In genomic region chr4:183200453-183200852, GRCh38 we compare ENCODE assay signal across 13 cellular contexts.
A peak's percentile ranks its signal among the peaks of the same experiment; 100 is the strongest.
DNase-seq lines count a peak whose midpoint lies in the region; ATAC-seq and TF ChIP-seq lines count a peak whose summit lies in the region.
"Had no signal": no experiment of that assay in that cellular context is flagged by ENCODE, and none has a peak within 500 bp of the region (broad histone marks: within the 10 kb centered on the region; RNA-seq: fewer than 3 reads in every experiment).

No MANE protein-coding gene starts in this region.

- DNase-seq in AG10803 (ENCODE audit: low read depth), result peak; percentile 92
- peak; percentile 25 for DNase-seq in NCI-H2196 (lab: John Stamatoyannopoulos, UW; ENCODE audit: unreplicated experiment)
- DNase-seq in epithelial cell of proximal tubule (ENCODE audit: low read depth), result peak; percentile 66
- peak; percentile 79 for DNase-seq in non-pigmented ciliary epithelial cell (ENCODE audit: low read depth)
- DNase-seq in GM19240 (ENCODE audit: insufficient read length, low spot score), result no peak
- DNase-seq in stimulated activated CD4-positive, alpha-beta T cell treated with anti-CD3 and anti-CD28 coated beads, Interleukin-4, amount 100 ng/mL, for 1 hour, result no peak
- DNase-seq in activated CD4-positive, alpha-beta T cell treated with anti-CD3 and anti-CD28 coated beads for 36 hours, result no peak
- DNase-seq: DND-41, islet precursor cell, Kasumi-1 had no signal

- H3K4me1 Mint-ChIP-seq in activated CD4-positive, alpha-beta T cell treated with anti-CD3 and anti-CD28 coated beads for 36 hours, result no peaks in the 10 kb centered on the region
- H3K4me1 Mint-ChIP-seq: activated naive CD4-positive, alpha-beta T cell treated with anti-CD3 and anti-CD28 coated beads, Interleukin-2, amount 50 U/mL, for 24 hours had no signal

- peaks cover 10% of the 10 kb centered on the region for H3K27me3 Mint-ChIP-seq in activated CD4-positive, alpha-beta T cell treated with anti-CD3 and anti-CD28 coated beads for 36 hours
- H3K27me3 Mint-ChIP-seq: activated naive CD4-positive, alpha-beta T cell treated with anti-CD3 and anti-CD28 coated beads, Interleukin-2, amount 50 U/mL, for 24 hours had no signal

- no peak overlapping the region for H3K27ac Mint-ChIP-seq in activated CD4-positive, alpha-beta T cell treated with anti-CD3 and anti-CD28 coated beads for 36 hours
- H3K27ac Mint-ChIP-seq: activated naive CD4-positive, alpha-beta T cell treated with anti-CD3 and anti-CD28 coated beads, Interleukin-2, amount 50 U/mL, for 24 hours had no signal

- intact Hi-C loops in activated CD4-positive, alpha-beta T cell treated with anti-CD3 and anti-CD28 coated beads for 36 hours (cut with DNase I, micrococcal nuclease), result no loop called here

- no peak for ATAC-seq in GM18861 (IDR thresholded peaks at IDR 0.05; ENCODE audit: unreplicated experiment)
- ATAC-seq in activated CD4-positive, alpha-beta T cell treated with anti-CD3 and anti-CD28 coated beads for 36 hours, result no peak

- H3K4me3 ChIP-seq in AG10803 (ENCODE audit: low read length) (no peak overlapping the region), epithelial cell of proximal tubule (ENCODE audit: low read depth, low read length) (no peak overlapping the region)
- H3K4me3 ChIP-seq: SK-N-MC had no signal

- CTCF ChIA-PET in activated CD4-positive, alpha-beta T cell treated with anti-CD3 and anti-CD28 coated beads for 36 hours (lab: Charles Lee), result no interaction called here

- H3K36me3 Mint-ChIP-seq in activated CD4-positive, alpha-beta T cell treated with anti-CD3 and anti-CD28 coated beads for 36 hours (ENCODE audit: low read depth), result no peaks in the 10 kb centered on the region

- no peak for TF ChIP-seq CTCF in AG10803 (conservative IDR thresholded peaks at IDR 0.05; ENCODE audit: low read length)
- TF ChIP-seq CTCF in epithelial cell of proximal tubule (conservative IDR thresholded peaks at IDR 0.05; ENCODE audit: low read depth, low read length), result no peak

- POLR2A ChIA-PET in activated CD4-positive, alpha-beta T cell treated with anti-CD3 and anti-CD28 coated beads for 36 hours (lab: Charles Lee), result no interaction called here

- no peak overlapping the region for H3K4me3 Mint-ChIP-seq in activated CD4-positive, alpha-beta T cell treated with anti-CD3 and anti-CD28 coated beads for 36 hours
- H3K4me3 Mint-ChIP-seq: activated naive CD4-positive, alpha-beta T cell treated with anti-CD3 and anti-CD28 coated beads, Interleukin-2, amount 50 U/mL, for 24 hours had no signal

- no peaks in the 10 kb centered on the region for H3K9me3 Mint-ChIP-seq in activated CD4-positive, alpha-beta T cell treated with anti-CD3 and anti-CD28 coated beads for 36 hours (ENCODE audit: low read depth)
- H3K9me3 Mint-ChIP-seq: activated naive CD4-positive, alpha-beta T cell treated with anti-CD3 and anti-CD28 coated beads, Interleukin-2, amount 50 U/mL, for 24 hours had no signal

Comparison
In these comparisons a context has a peak if more than half of its experiments do, and no peak if none do; other contexts are left out.
1. DNase-seq: peak in AG10803 (single experiment), NCI-H2196 (single experiment), epithelial cell of proximal tubule (single experiment) and non-pigmented ciliary epithelial cell (single experiment); none in GM19240 (single experiment), stimulated activated CD4-positive, alpha-beta T cell treated with anti-CD3 and anti-CD28 coated beads, Interleukin-4, amount 100 ng/mL, for 1 hour (single experiment) and activated CD4-positive, alpha-beta T cell treated with anti-CD3 and anti-CD28 coated beads for 36 hours (single experiment).